9 cellular contexts compared by ENCODE assay signal in genomic region chr14:59358105-59358504, GRCh38.
DNase-seq lines count a peak whose midpoint lies in the region; ATAC-seq and TF ChIP-seq lines count a peak whose summit lies in the region.
"Had no signal": no experiment of that assay in that cellular context is flagged by ENCODE, and none has a peak within 500 bp of the region (broad histone marks: within the 10 kb centered on the region; RNA-seq: fewer than 3 reads in every experiment).

No MANE protein-coding gene starts in this region.

- ATAC-seq in PC-3 = peak; percentile 42
- no peak for ATAC-seq in T-helper 17 cell
- no peak for ATAC-seq in natural killer cell

- POLR2A ChIA-PET in PC-3 (lab: Charles Lee; ENCODE audit: unreplicated experiment) = interaction anchor here (0.5 to 0.6 kb wide), 2 partner anchors 126 to 382 kb away, joined by 3 read pairs; partner anchors contain the start of genes JKAMP and L3HYPDH

- peaks cover 3% of the 10 kb centered on the region; the same call in 1 of the 2 replicates for H3K36me3 ChIP-seq in PC-3 (ENCODE audit: low read depth, low read length)
- no peaks in the 10 kb centered on the region for H3K36me3 ChIP-seq in parathyroid adenoma (ENCODE audit: control insufficient read depth, insufficient read depth, low read length)

- H3K4me2 ChIP-seq in PC-3 (ENCODE audit: low read length) (peak overlapping the region; percentile 26), parathyroid adenoma (ENCODE audit: low read length) (peak overlapping the region; percentile 25)

- no peaks in the 10 kb centered on the region for H4K20me1 ChIP-seq in PC-3 (ENCODE audit: low read length)

- H3K27me3 ChIP-seq in PC-3 (ENCODE audit: low read length) (no peaks in the 10 kb centered on the region), parathyroid adenoma (ENCODE audit: control insufficient read depth, insufficient read depth, low read length) (no peaks in the 10 kb centered on the region)

- CTCF ChIA-PET in PC-3 (lab: Charles Lee) = no interaction called here

- no peaks in the 10 kb centered on the region for H3K9me3 Mint-ChIP-seq in natural killer cell

- BruUV-seq in PC-3 (replicated peaks; lab: Mats Ljungman, UMichigan) = no TSS peak

- peaks cover 35% of the 10 kb centered on the region for H3F3A ChIP-seq in PC-3 (ENCODE audit: low read length, unreplicated experiment)

- H3K9ac ChIP-seq in PC-3 (ENCODE audit: low read length) (no peak overlapping the region), parathyroid adenoma (no peak overlapping the region)

- no peaks in the 10 kb centered on the region for H3K79me2 ChIP-seq in PC-3 (ENCODE audit: low read length)
- H3K79me2 ChIP-seq in parathyroid adenoma = no peaks in the 10 kb centered on the region

- peaks cover 5% of the 10 kb centered on the region for H3K4me1 Mint-ChIP-seq in T-helper 17 cell
- H3K4me1 Mint-ChIP-seq in natural killer cell = peaks cover 9 to 20% of the 10 kb centered on the region in 2 donors

- H2AFZ ChIP-seq in PC-3 (ENCODE audit: low read length) (no peak overlapping the region), parathyroid adenoma (no peak overlapping the region)

- H3K4me1 ChIP-seq in PC-3 (ENCODE audit: insufficient read depth, low read length) (peaks cover 74% of the 10 kb centered on the region), parathyroid adenoma (peaks cover 80% of the 10 kb centered on the region)

- H3K27ac ChIP-seq in PC-3 (ENCODE audit: low read length) = peak overlapping the region; percentile 4
- peak overlapping the region; percentile 94 for H3K27ac ChIP-seq in parathyroid adenoma

- DNase-seq in GM04504 (ENCODE audit: low read depth) (peak; percentile 90), PC-3 (peak; percentile 99), fibroblast of gingiva (ENCODE audit: low read depth) (peak; percentile 74), NCI-H345 treated with DMSO at 0.1 percent for 48 hours (lab: John Stamatoyannopoulos, UW; ENCODE audit: unreplicated experiment) (no peak), T-helper 17 cell (no peak), natural killer cell (no peak)
- DNase-seq in activated CD4-positive, alpha-beta T cell treated with anti-CD3 and anti-CD28 coated beads, Interleukin-2, amount 50 U/mL, for 4 hours = no peak
- DNase-seq: stimulated activated CD8-positive, alpha-beta memory T cell treated with anti-CD3 and anti-CD28 coated beads, Interleukin-4, amount 100 ng/mL, for 48 hours had no signal

- H3K9me2 ChIP-seq in PC-3 (replicated peaks; ENCODE audit: low read length) = no peaks in the 10 kb centered on the region

- H3K36me3 Mint-ChIP-seq in T-helper 17 cell (ENCODE audit: low read depth) (peaks cover 20% of the 10 kb centered on the region), natural killer cell (no peaks in the 10 kb centered on the region)

- intact Hi-C loops in PC-3 (cut with micrococcal nuclease) = loop anchor here (2.0 kb wide), 2 partner anchors 51 to 125 kb away; no protein-coding TSS in a partner anchor
- intact Hi-C loops in natural killer cell (cut with micrococcal nuclease) = no loop called here

- TF ChIP-seq CTCF in PC-3 (conservative IDR thresholded peaks at IDR 0.05; ENCODE audit: low read depth, low read length) = no peak
- no peak for TF ChIP-seq CTCF in parathyroid adenoma (IDR thresholded peaks at IDR 0.05)
- TF ChIP-seq CTCF in natural killer cell (IDR thresholded peaks at IDR 0.05) = no peak

- H3K27ac Mint-ChIP-seq in T-helper 17 cell (no peak overlapping the region), natural killer cell (no peak overlapping the region)

- no peaks in the 10 kb centered on the region for H3K27me3 Mint-ChIP-seq in T-helper 17 cell
- no peaks in the 10 kb centered on the region for H3K27me3 Mint-ChIP-seq in natural killer cell (ENCODE audit: low read depth in 2 of 2)

- H3K9me3 ChIP-seq in PC-3 (ENCODE audit: low read length) = no peaks in the 10 kb centered on the region
- no peaks in the 10 kb centered on the region for H3K9me3 ChIP-seq in parathyroid adenoma (ENCODE audit: control insufficient read depth, low read length)
- no peaks in the 10 kb centered on the region for H3K9me3 ChIP-seq in T-helper 17 cell (ENCODE audit: control insufficient read depth, low read length, poor library complexity, severe bottlenecking)

- H3K4me3 Mint-ChIP-seq in T-helper 17 cell (no peak overlapping the region), natural killer cell (no peak overlapping the region)

- H3K4me3 ChIP-seq in PC-3 (ENCODE audit: low read length) (no peak overlapping the region), parathyroid adenoma (ENCODE audit: low read depth, low read length) (no peak overlapping the region)

Comparison
In these comparisons a context has a peak if more than half of its experiments do, and no peak if none do; other contexts are left out.
1. DNase-seq: peak in GM04504 (single experiment), PC-3 (single experiment) and fibroblast of gingiva (single experiment); none in activated CD4-positive, alpha-beta T cell treated with anti-CD3 and anti-CD28 coated beads, Interleukin-2, amount 50 U/mL, for 4 hours (0 of 2), NCI-H345 treated with DMSO at 0.1 percent for 48 hours (single experiment), T-helper 17 cell (0 of 3) and natural killer cell (single experiment).